Comparison of ENCODE assay signal across 8 cellular contexts in genomic region chr11:64268687-64269379, GRCh38. TPM values are rescaled to one million over a fixed set of nuclear protein-coding genes. Genes with fewer than 3 reads are reported as not detected.
DNase-seq lines count a peak whose midpoint lies in the region; ATAC-seq, FAIRE-seq and TF ChIP-seq lines count a peak whose summit lies in the region.

No MANE protein-coding gene starts in this region.

- peak overlapping the region; percentile 96 to 99 (median 98) for H3K4me3 Mint-ChIP-seq in brain

- H3K9ac ChIP-seq in keratinocyte (ENCODE audit: control insufficient read depth, extremely low read depth, insufficient read depth, low read length) = peak overlapping the region; percentile 72

- no peaks in the 10 kb centered on the region for H3K36me3 Mint-ChIP-seq in brain

- DNase-seq in GM13976 (ENCODE audit: low spot score) = peak; percentile 72
- no peak for DNase-seq in keratinocyte (ENCODE audit: low read depth, low spot score)
- DNase-seq in stimulated activated CD4-positive, alpha-beta T cell treated with anti-CD3 and anti-CD28 coated beads, Interleukin-12 subunit alpha, Interleukin-12 subunit beta, amount 100 ng/mL, for 48 hours (ENCODE audit: low read depth in 2 of 3, low spot score in 1 of 3) = peak in 2 of 3 donors; percentile 32 to 41

- FAIRE-seq in keratinocyte (lab: Jason Lieb, UNC) = no peak

- H3K9me1 ChIP-seq in keratinocyte (ENCODE audit: control insufficient read depth, extremely low read depth, insufficient read depth, low read length) = no peaks in the 10 kb centered on the region

- H2AFZ ChIP-seq in ACC112 (ENCODE audit: low read length, unreplicated experiment) = peak overlapping the region; percentile 51
- H2AFZ ChIP-seq in keratinocyte (ENCODE audit: control insufficient read depth, low read length) = no peak overlapping the region

- H3K36me3 ChIP-seq in ACC112 (ENCODE audit: insufficient read depth, low read length) (no peaks in the 10 kb centered on the region), keratinocyte (ENCODE audit: control insufficient read depth in 2 of 2, extremely low read depth in 1 of 2, insufficient read depth in 2 of 2, low read length in 2 of 2) (peaks cover 17 to 36% of the 10 kb centered on the region in 2 experiments)

- in situ Hi-C loops in GM13976 (cut with MboI; ENCODE audit: low sequenced_read_pairs, unreplicated experiment) = no loop called here

- no peaks in the 10 kb centered on the region for H3K9me3 ChIP-seq in keratinocyte (ENCODE audit: control insufficient read depth, low read depth, low read length)

- H4K20me1 ChIP-seq in keratinocyte (ENCODE audit: control insufficient read depth, extremely low read depth, insufficient read depth, low read length) = no peaks in the 10 kb centered on the region

- H3K4me3 ChIP-seq in ACC112 (ENCODE audit: low read depth, low read length) = peak overlapping the region; percentile 86
- H3K4me3 ChIP-seq in keratinocyte (ENCODE audit: control insufficient read depth in 2 of 3, extremely low read depth in 1 of 3, insufficient read depth in 2 of 3, low read depth in 1 of 3, low read length in 3 of 3) = peak overlapping the region; percentile 35 to 70 (median 65)

- peak overlapping the region; percentile 87 for H3K4me2 ChIP-seq in keratinocyte (ENCODE audit: control insufficient read depth, extremely low read depth, insufficient read depth, low read depth, low read length)

- H3K4me1 ChIP-seq in ACC112 (ENCODE audit: control insufficient read depth, insufficient read depth, low read length, unreplicated experiment) = peaks cover 23% of the 10 kb centered on the region
- peaks cover 55% of the 10 kb centered on the region for H3K4me1 ChIP-seq in keratinocyte (ENCODE audit: control insufficient read depth, extremely low read depth, insufficient read depth, low read length)

- TF ChIP-seq CTCF in GM13976 (IDR thresholded peaks at IDR 0.05; ENCODE audit: borderline replicate concordance, control extremely low read depth, extremely low read depth, insufficient read depth, missing control alignments) = peak; percentile 6
- TF ChIP-seq CTCF in brain (conservative IDR thresholded peaks at IDR 0.05) = no peak
- TF ChIP-seq CTCF in keratinocyte (optimal IDR thresholded peaks at IDR 0.05 in 1 of 3, IDR thresholded peaks at IDR 0.05 in 1 of 3, conservative IDR thresholded peaks at IDR 0.05 in 1 of 3; ENCODE audit: extremely low read depth in 1 of 3, insufficient read depth in 2 of 3, low read length in 3 of 3) = no peak

- peaks cover 32% of the 10 kb centered on the region for H3K4me1 Mint-ChIP-seq in brain

- H3K27me3 ChIP-seq in ACC112 (ENCODE audit: insufficient read depth, low read length) (no peaks in the 10 kb centered on the region), keratinocyte (ENCODE audit: control insufficient read depth, extremely low read depth, insufficient read depth, low read length) (no peaks in the 10 kb centered on the region)

- ATAC-seq in HG03135 (IDR thresholded peaks at IDR 0.05; ENCODE audit: unreplicated experiment) (peak; percentile 14), GM19463 (IDR thresholded peaks at IDR 0.05; ENCODE audit: unreplicated experiment) (no peak)

- H3K79me2 ChIP-seq in ACC112 (ENCODE audit: control insufficient read depth, insufficient read depth, low read length, unreplicated experiment) (peaks cover 6% of the 10 kb centered on the region), keratinocyte (ENCODE audit: control insufficient read depth, insufficient read depth, low read length) (no peaks in the 10 kb centered on the region)

- no peaks in the 10 kb centered on the region for H3K27me3 Mint-ChIP-seq in brain

- peaks cover 0 to 3% (median 0%) of the 10 kb centered on the region in 5 experiments for H3K9me3 Mint-ChIP-seq in brain

- peak overlapping the region; percentile 94 to 100 (median 99) for H3K27ac Mint-ChIP-seq in brain

- dilution Hi-C loops in keratinocyte (cut with MboI; ENCODE audit: extremely low pct_ligation_motif_present, low sequenced_read_pairs) = no loop called here

- peak overlapping the region; percentile 91 for H3K27ac ChIP-seq in ACC112 (ENCODE audit: low read depth, low read length)
- peak overlapping the region; percentile 78 for H3K27ac ChIP-seq in keratinocyte (ENCODE audit: control insufficient read depth, insufficient read depth, low read length)

TF ChIP-seq in PFSK-1, 5 proteins besides CTCF, POLR2A, EP300 and RAD21 (continues in another document):
- TF ChIP-seq POLR2AphosphoS5 (IDR thresholded peaks at IDR 0.05; ENCODE audit: low read depth, low read length) = peak; percentile 33; the same call in 1 of the 2 replicates
- TF ChIP-seq SIN3A (IDR thresholded peaks at IDR 0.05; ENCODE audit: borderline replicate concordance, insufficient read depth, low read length) = 0 out of 2 replicates have a peak, but pooled peaks have one; percentile 30

RNA-seq across cellular contexts. Expression of gene BAD, which starts 15.6 kb away (rescaled TPM):
- 98.4 TPM for polyA plus RNA-seq in PFSK-1 (2012; ENCODE audit: insufficient read length, low read depth)
- polyA plus RNA-seq in brain (ENCODE audit: insufficient read depth, low read depth, low replicate concordance) (196 TPM), keratinocyte (58.3 to 86.9 TPM (median 61.2 TPM) in 3 replicates)
- polyA plus RNA-seq in keratinocyte (2011; ENCODE audit: low read depth) = 14.9 TPM
- 43.0 and 94.7 TPM in 2 replicates for polyA plus RNA-seq in keratinocyte (2011; cell fraction: cytosol; rRNA removed)
- polyA plus RNA-seq in keratinocyte (2011; cell fraction: nucleus; rRNA removed) = 16.1 and 30.8 TPM in 2 replicates
- 35.2 and 99.3 TPM in 2 replicates for polyA plus RNA-seq in keratinocyte (2012; ENCODE audit: low replicate concordance)
- polyA minus RNA-seq in keratinocyte = 15.8 to 31.5 TPM (median 22.1 TPM) in 3 replicates
- polyA minus RNA-seq in keratinocyte (2011; cell fraction: cytosol; rRNA and poly(A)+ RNA removed) = 31.3 TPM
- polyA minus RNA-seq in keratinocyte (2011; cell fraction: nucleus; rRNA and poly(A)+ RNA removed) = 7.4 and 8.9 TPM in 2 replicates

RNA-seq across cellular contexts. Expression of gene GPR137, which starts 16.8 kb away (rescaled TPM):
- 47.8 TPM for polyA plus RNA-seq in PFSK-1 (2012; ENCODE audit: insufficient read length, low read depth)
- polyA plus RNA-seq in brain (ENCODE audit: insufficient read depth, low read depth, low replicate concordance) (99.1 TPM), keratinocyte (6.6 to 11.7 TPM (median 9.8 TPM) in 3 replicates)
- 4.7 TPM for polyA plus RNA-seq in keratinocyte (2011; ENCODE audit: low read depth)
- polyA plus RNA-seq in keratinocyte (2011; cell fraction: cytosol; rRNA removed) = 5.3 and 11.7 TPM in 2 replicates
- 20.5 and 27.1 TPM in 2 replicates for polyA plus RNA-seq in keratinocyte (2011; cell fraction: nucleus; rRNA removed)
- polyA plus RNA-seq in keratinocyte (2012; ENCODE audit: low replicate concordance) = 18.2 TPM in 2 replicates
- polyA minus RNA-seq in keratinocyte = 7.4 to 25.6 TPM (median 8.6 TPM) in 3 replicates
- polyA minus RNA-seq in keratinocyte (2011; cell fraction: cytosol; rRNA and poly(A)+ RNA removed) = 13.2 TPM
- 6.0 and 9.9 TPM in 2 replicates for polyA minus RNA-seq in keratinocyte (2011; cell fraction: nucleus; rRNA and poly(A)+ RNA removed)

RNA-seq across cellular contexts. Expression of gene PLCB3, which starts 17.5 kb away (rescaled TPM):
- polyA plus RNA-seq in PFSK-1 (2012; ENCODE audit: insufficient read length, low read depth) = 36.6 TPM
- polyA plus RNA-seq in brain (ENCODE audit: insufficient read depth, low read depth, low replicate concordance) (8.6 TPM), keratinocyte (32.5 to 46.9 TPM (median 42.0 TPM) in 3 replicates)
- polyA plus RNA-seq in keratinocyte (2011; ENCODE audit: low read depth) = 22.4 TPM
- 24.4 and 45.9 TPM in 2 replicates for polyA plus RNA-seq in keratinocyte (2011; cell fraction: cytosol; rRNA removed)
- polyA plus RNA-seq in keratinocyte (2011; cell fraction: nucleus; rRNA removed) = 80.0 and 97.8 TPM in 2 replicates
- 23.8 and 55.9 TPM in 2 replicates for polyA plus RNA-seq in keratinocyte (2012; ENCODE audit: low replicate concordance)
- polyA minus RNA-seq in keratinocyte = 59.1 to 134 TPM (median 63.1 TPM) in 3 replicates
- 84.8 TPM for polyA minus RNA-seq in keratinocyte (2011; cell fraction: cytosol; rRNA and poly(A)+ RNA removed)
- 55.3 and 67.1 TPM in 2 replicates for polyA minus RNA-seq in keratinocyte (2011; cell fraction: nucleus; rRNA and poly(A)+ RNA removed)

RNA-seq across cellular contexts. Expression of gene PPP1R14B, which starts 22.1 kb away (rescaled TPM):
- 317 TPM for polyA plus RNA-seq in PFSK-1 (2012; ENCODE audit: insufficient read length, low read depth)
- polyA plus RNA-seq in brain (ENCODE audit: insufficient read depth, low read depth, low replicate concordance) = 334 TPM
- 182 to 254 TPM (median 208 TPM) in 3 replicates for polyA plus RNA-seq in keratinocyte
- 228 TPM for polyA plus RNA-seq in keratinocyte (2011; ENCODE audit: low read depth)
- 136 and 242 TPM in 2 replicates for polyA plus RNA-seq in keratinocyte (2011; cell fraction: cytosol; rRNA removed)
- 88.4 and 97.8 TPM in 2 replicates for polyA plus RNA-seq in keratinocyte (2011; cell fraction: nucleus; rRNA removed)
- polyA plus RNA-seq in keratinocyte (2012; ENCODE audit: low replicate concordance) = 206 and 370 TPM in 2 replicates
- polyA minus RNA-seq in keratinocyte = 67.7 to 176 TPM (median 81.0 TPM) in 3 replicates
- polyA minus RNA-seq in keratinocyte (2011; cell fraction: cytosol; rRNA and poly(A)+ RNA removed) = 142 TPM
- polyA minus RNA-seq in keratinocyte (2011; cell fraction: nucleus; rRNA and poly(A)+ RNA removed) = 24.2 and 30.3 TPM in 2 replicates

RNA-seq across cellular contexts. Expression of gene KCNK4, which starts 22.3 kb away (rescaled TPM):
- not detected for polyA plus RNA-seq in PFSK-1 (2012; ENCODE audit: insufficient read length, low read depth)
- polyA plus RNA-seq in brain (ENCODE audit: insufficient read depth, low read depth, low replicate concordance) (3.4 TPM), keratinocyte (not detected in 3 replicates)
- not detected for polyA plus RNA-seq in keratinocyte (2011; ENCODE audit: low read depth)
- polyA plus RNA-seq in keratinocyte (2011; cell fraction: cytosol; rRNA removed) = not detected in 2 replicates
- not detected in 2 replicates for polyA plus RNA-seq in keratinocyte (2011; cell fraction: nucleus; rRNA removed)
- polyA plus RNA-seq in keratinocyte (2012; ENCODE audit: low replicate concordance) = not detected in 2 replicates
- polyA minus RNA-seq in keratinocyte = not detected in 3 replicates
- not detected for polyA minus RNA-seq in keratinocyte (2011; cell fraction: cytosol; rRNA and poly(A)+ RNA removed)
- not detected in 2 replicates for polyA minus RNA-seq in keratinocyte (2011; cell fraction: nucleus; rRNA and poly(A)+ RNA removed)
